In the genomic region with DNA sequence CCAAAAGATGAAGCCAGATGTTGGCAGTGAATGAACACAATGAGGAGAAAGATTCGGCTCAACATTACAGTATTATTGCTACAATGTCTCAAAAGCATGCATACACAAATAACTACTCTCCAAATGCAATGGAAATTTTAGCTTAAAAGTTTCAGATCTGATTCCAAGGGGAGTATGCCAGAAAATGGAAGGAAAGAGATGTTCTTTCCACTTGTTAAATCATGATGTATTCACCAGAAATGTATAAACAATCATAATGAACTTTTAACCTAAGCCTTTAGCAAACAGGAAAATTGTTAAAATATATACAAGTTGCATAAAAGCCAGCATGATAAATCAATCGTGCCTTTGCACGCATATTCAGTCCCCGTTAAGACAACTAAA, we compare ENCODE assay signal across 1 cellular context.
TF ChIP-seq lines count a peak whose summit lies in the region.

No MANE protein-coding gene starts in this region.

TF ChIP-seq in GM23338, 12 proteins besides CTCF, POLR2A, EP300 and RAD21 (continued from another document):
- TF ChIP-seq, protein P1, sequence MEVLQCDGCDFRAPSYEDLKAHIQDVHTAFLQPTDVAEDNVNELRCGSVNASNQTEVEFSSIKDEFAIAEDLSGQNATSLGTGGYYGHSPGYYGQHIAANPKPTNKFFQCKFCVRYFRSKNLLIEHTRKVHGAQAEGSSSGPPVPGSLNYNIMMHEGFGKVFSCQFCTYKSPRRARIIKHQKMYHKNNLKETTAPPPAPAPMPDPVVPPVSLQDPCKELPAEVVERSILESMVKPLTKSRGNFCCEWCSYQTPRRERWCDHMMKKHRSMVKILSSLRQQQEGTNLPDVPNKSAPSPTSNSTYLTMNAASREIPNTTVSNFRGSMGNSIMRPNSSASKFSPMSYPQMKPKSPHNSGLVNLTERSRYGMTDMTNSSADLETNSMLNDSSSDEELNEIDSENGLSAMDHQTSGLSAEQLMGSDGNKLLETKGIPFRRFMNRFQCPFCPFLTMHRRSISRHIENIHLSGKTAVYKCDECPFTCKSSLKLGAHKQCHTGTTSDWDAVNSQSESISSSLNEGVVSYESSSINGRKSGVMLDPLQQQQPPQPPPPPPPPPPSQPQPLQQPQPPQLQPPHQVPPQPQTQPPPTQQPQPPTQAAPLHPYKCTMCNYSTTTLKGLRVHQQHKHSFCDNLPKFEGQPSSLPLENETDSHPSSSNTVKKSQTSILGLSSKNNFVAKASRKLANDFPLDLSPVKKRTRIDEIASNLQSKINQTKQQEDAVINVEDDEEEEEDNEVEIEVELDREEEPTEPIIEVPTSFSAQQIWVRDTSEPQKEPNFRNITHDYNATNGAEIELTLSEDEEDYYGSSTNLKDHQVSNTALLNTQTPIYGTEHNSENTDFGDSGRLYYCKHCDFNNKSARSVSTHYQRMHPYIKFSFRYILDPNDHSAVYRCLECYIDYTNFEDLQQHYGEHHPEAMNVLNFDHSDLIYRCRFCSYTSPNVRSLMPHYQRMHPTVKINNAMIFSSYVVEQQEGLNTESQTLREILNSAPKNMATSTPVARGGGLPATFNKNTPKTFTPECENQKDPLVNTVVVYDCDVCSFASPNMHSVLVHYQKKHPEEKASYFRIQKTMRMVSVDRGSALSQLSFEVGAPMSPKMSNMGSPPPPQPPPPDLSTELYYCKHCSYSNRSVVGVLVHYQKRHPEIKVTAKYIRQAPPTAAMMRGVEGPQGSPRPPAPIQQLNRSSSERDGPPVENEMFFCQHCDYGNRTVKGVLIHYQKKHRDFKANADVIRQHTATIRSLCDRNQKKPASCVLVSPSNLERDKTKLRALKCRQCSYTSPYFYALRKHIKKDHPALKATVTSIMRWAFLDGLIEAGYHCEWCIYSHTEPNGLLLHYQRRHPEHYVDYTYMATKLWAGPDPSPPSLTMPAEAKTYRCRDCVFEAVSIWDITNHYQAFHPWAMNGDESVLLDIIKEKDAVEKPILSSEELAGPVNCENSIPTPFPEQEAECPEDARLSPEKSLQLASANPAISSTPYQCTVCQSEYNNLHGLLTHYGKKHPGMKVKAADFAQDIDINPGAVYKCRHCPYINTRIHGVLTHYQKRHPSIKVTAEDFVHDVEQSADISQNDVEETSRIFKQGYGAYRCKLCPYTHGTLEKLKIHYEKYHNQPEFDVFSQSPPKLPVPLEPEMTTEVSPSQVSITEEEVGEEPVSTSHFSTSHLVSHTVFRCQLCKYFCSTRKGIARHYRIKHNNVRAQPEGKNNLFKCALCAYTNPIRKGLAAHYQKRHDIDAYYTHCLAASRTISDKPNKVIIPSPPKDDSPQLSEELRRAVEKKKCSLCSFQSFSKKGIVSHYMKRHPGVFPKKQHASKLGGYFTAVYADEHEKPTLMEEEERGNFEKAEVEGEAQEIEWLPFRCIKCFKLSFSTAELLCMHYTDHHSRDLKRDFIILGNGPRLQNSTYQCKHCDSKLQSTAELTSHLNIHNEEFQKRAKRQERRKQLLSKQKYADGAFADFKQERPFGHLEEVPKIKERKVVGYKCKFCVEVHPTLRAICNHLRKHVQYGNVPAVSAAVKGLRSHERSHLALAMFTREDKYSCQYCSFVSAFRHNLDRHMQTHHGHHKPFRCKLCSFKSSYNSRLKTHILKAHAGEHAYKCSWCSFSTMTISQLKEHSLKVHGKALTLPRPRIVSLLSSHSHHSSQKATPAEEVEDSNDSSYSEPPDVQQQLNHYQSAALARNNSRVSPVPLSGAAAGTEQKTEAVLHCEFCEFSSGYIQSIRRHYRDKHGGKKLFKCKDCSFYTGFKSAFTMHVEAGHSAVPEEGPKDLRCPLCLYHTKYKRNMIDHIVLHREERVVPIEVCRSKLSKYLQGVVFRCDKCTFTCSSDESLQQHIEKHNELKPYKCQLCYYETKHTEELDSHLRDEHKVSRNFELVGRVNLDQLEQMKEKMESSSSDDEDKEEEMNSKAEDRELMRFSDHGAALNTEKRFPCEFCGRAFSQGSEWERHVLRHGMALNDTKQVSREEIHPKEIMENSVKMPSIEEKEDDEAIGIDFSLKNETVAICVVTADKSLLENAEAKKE (CRISPR knock-in tag; IDR thresholded peaks at IDR 0.05) = no peak
- TF ChIP-seq, protein P2, sequence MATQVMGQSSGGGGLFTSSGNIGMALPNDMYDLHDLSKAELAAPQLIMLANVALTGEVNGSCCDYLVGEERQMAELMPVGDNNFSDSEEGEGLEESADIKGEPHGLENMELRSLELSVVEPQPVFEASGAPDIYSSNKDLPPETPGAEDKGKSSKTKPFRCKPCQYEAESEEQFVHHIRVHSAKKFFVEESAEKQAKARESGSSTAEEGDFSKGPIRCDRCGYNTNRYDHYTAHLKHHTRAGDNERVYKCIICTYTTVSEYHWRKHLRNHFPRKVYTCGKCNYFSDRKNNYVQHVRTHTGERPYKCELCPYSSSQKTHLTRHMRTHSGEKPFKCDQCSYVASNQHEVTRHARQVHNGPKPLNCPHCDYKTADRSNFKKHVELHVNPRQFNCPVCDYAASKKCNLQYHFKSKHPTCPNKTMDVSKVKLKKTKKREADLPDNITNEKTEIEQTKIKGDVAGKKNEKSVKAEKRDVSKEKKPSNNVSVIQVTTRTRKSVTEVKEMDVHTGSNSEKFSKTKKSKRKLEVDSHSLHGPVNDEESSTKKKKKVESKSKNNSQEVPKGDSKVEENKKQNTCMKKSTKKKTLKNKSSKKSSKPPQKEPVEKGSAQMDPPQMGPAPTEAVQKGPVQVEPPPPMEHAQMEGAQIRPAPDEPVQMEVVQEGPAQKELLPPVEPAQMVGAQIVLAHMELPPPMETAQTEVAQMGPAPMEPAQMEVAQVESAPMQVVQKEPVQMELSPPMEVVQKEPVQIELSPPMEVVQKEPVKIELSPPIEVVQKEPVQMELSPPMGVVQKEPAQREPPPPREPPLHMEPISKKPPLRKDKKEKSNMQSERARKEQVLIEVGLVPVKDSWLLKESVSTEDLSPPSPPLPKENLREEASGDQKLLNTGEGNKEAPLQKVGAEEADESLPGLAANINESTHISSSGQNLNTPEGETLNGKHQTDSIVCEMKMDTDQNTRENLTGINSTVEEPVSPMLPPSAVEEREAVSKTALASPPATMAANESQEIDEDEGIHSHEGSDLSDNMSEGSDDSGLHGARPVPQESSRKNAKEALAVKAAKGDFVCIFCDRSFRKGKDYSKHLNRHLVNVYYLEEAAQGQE (IDR thresholded peaks at IDR 0.05; ENCODE audit: unreplicated experiment) = no peak
